In genomic region chr11:119320593-119321524, GRCh38 we compare ENCODE assay signal across 8 cellular contexts. TPM values are rescaled to one million over a fixed set of nuclear protein-coding genes. Genes with fewer than 3 reads are reported as not detected.
DNase-seq lines count a peak whose midpoint lies in the region; ATAC-seq and TF ChIP-seq lines count a peak whose summit lies in the region.

No MANE protein-coding gene starts in this region.

- H3K23ac ChIP-seq in trophoblast cell (ENCODE audit: low read length): no peak overlapping the region

- peak overlapping the region; percentile 86 for H2BK5ac ChIP-seq in trophoblast cell (ENCODE audit: low read depth, low read length, poor library complexity)

- peak overlapping the region; percentile 83 for H4K8ac ChIP-seq in trophoblast cell (ENCODE audit: low read depth, low read length)

- H3K9ac ChIP-seq in trophoblast cell (ENCODE audit: low read length): peak overlapping the region; percentile 28

- peak overlapping the region; percentile 80 to 81 for H3K27ac Mint-ChIP-seq in activated naive CD4-positive, alpha-beta T cell treated with anti-CD3 and anti-CD28 coated beads, Interleukin-2, amount 50 U/mL, for 72 hours

- peak overlapping the region; percentile 93 for H3K18ac ChIP-seq in trophoblast cell (ENCODE audit: low read length)

- WGBS in trophoblast cell (ENCODE audit: extremely low coverage, insufficient coverage, insufficient read length): no CpG with 5 or more reads among the region's 64 CpGs

- H3K4me1 ChIP-seq in cardiac muscle cell (ENCODE audit: low read depth) (peaks cover 55% of the 10 kb centered on the region), trophoblast cell (ENCODE audit: control insufficient read depth in 1 of 2, insufficient read depth in 2 of 2, low read length in 2 of 2) (peaks cover 48% of the 10 kb centered on the region in 2 experiments)

- H3K4ac ChIP-seq in trophoblast cell (ENCODE audit: low read depth, low read length): peak overlapping the region; percentile 78

- TF ChIP-seq CTCF in cardiac muscle cell (IDR thresholded peaks at IDR 0.05; ENCODE audit: low read depth, low read length): no peak

- H4K12ac ChIP-seq in trophoblast cell (ENCODE audit: low read depth, low read length): peak overlapping the region; percentile 94

- peak; percentile 58 for ATAC-seq in GM21717 (IDR thresholded peaks at IDR 0.05; ENCODE audit: unreplicated experiment)
- ATAC-seq in activated naive CD4-positive, alpha-beta T cell treated with anti-CD3 and anti-CD28 coated beads, Interleukin-2, amount 50 U/mL, for 72 hours: peak; percentile 72 to 80

- H3K14ac ChIP-seq in trophoblast cell (ENCODE audit: low read length): peak overlapping the region; percentile 93

- no peaks in the 10 kb centered on the region for H3K9me3 Mint-ChIP-seq in activated naive CD4-positive, alpha-beta T cell treated with anti-CD3 and anti-CD28 coated beads, Interleukin-2, amount 50 U/mL, for 72 hours

- H2AFZ ChIP-seq in trophoblast cell (ENCODE audit: insufficient read depth, low read length, poor library complexity): peak overlapping the region; percentile 75

- H3K27ac ChIP-seq in cardiac muscle cell (peak overlapping the region; percentile 50), trophoblast cell (ENCODE audit: low read depth, low read length) (peak overlapping the region; percentile 69)

- peaks cover 5% of the 10 kb centered on the region for H3K79me2 ChIP-seq in trophoblast cell (ENCODE audit: control insufficient read depth, insufficient read depth, low read length, poor library complexity)

- H2AK5ac ChIP-seq in trophoblast cell (ENCODE audit: low read length): peak overlapping the region; percentile 84

- H3K4me3 ChIP-seq in cardiac muscle cell (peak overlapping the region; percentile 9), trophoblast cell (ENCODE audit: low read depth, low read length) (peak overlapping the region; percentile 55)

- H2BK12ac ChIP-seq in trophoblast cell (ENCODE audit: low read length): peak overlapping the region; percentile 68

- H3K9me3 ChIP-seq in cardiac muscle cell (ENCODE audit: low read depth): no peaks in the 10 kb centered on the region
- no peaks in the 10 kb centered on the region for H3K9me3 ChIP-seq in trophoblast cell (ENCODE audit: insufficient read depth, low read depth, low read length)

- H3K4me2 ChIP-seq in trophoblast cell (ENCODE audit: low read length): peak overlapping the region; percentile 68

- DNase-seq in ELR (ENCODE audit: low read depth) (peak; percentile 78), NCI-H146 treated with DMSO at 0.1 percent for 48 hours (lab: John Stamatoyannopoulos, UW; ENCODE audit: unreplicated experiment) (peak; percentile 41), cardiac muscle cell (ENCODE audit: low read depth in 1 of 2, low spot score in 1 of 2) (peak; percentile 65 to 79), trophoblast cell (peak in 1 of 2 donors; percentile 34), NCI-H1930 (lab: John Stamatoyannopoulos, UW) (no peak), NCI-H2029 treated with DMSO at 0.1 percent for 48 hours (lab: John Stamatoyannopoulos, UW) (no peak)
- DNase-seq in activated naive CD4-positive, alpha-beta T cell treated with anti-CD3 and anti-CD28 coated beads, Interleukin-2, amount 50 U/mL, for 72 hours (ENCODE audit: low spot score in 2 of 2): peak; percentile 72 to 78

- H3K36me3 ChIP-seq in cardiac muscle cell: no peaks in the 10 kb centered on the region
- no peaks in the 10 kb centered on the region for H3K36me3 ChIP-seq in trophoblast cell (ENCODE audit: control insufficient read depth in 1 of 2, insufficient read depth in 2 of 2, low read length in 2 of 2)

- H3K27me3 ChIP-seq in cardiac muscle cell (peaks cover 8% of the 10 kb centered on the region), trophoblast cell (ENCODE audit: insufficient read depth, low read length) (peaks cover 5% of the 10 kb centered on the region)

- peak overlapping the region; percentile 91 for H4K91ac ChIP-seq in trophoblast cell (ENCODE audit: low read depth, low read length)

- H2BK120ac ChIP-seq in trophoblast cell (ENCODE audit: insufficient read depth, low read length, poor library complexity): peak overlapping the region; percentile 93

- peaks cover 46% of the 10 kb centered on the region for H3K79me1 ChIP-seq in trophoblast cell (ENCODE audit: low read length)

- no peaks in the 10 kb centered on the region for H3K36me3 Mint-ChIP-seq in activated naive CD4-positive, alpha-beta T cell treated with anti-CD3 and anti-CD28 coated beads, Interleukin-2, amount 50 U/mL, for 72 hours

RNA-seq across cellular contexts. Expression of gene MCAM, which starts 3.9 kb away (rescaled TPM):
- 10 to 100 TPM in 1 of 2 donors, 1 to 10 TPM in 1; 3.5 to 15.7 TPM for total RNA-seq in activated naive CD4-positive, alpha-beta T cell treated with anti-CD3 and anti-CD28 coated beads, Interleukin-2, amount 50 U/mL, for 72 hours
- total RNA-seq in cardiac muscle cell: 32.5 and 49.3 TPM in 2 replicates
- 13.8 and 14.8 TPM in 2 replicates for polyA plus RNA-seq in cardiac muscle cell
- 42.9 and 51.1 TPM in 2 replicates for polyA plus RNA-seq in trophoblast cell (2013)

RNA-seq across cellular contexts. Expression of gene RNF26, which starts 13.5 kb away (rescaled TPM):
- 10 to 100 TPM; 37.6 to 38.8 TPM for total RNA-seq in activated naive CD4-positive, alpha-beta T cell treated with anti-CD3 and anti-CD28 coated beads, Interleukin-2, amount 50 U/mL, for 72 hours
- total RNA-seq in cardiac muscle cell: 7.3 and 18.6 TPM in 2 replicates
- 45.6 and 99.8 TPM in 2 replicates for polyA plus RNA-seq in cardiac muscle cell
- polyA plus RNA-seq in trophoblast cell (2013): 40.9 and 41.2 TPM in 2 replicates

RNA-seq across cellular contexts. Expression of gene C1QTNF5, which starts 19.8 kb away (rescaled TPM):
- total RNA-seq in activated naive CD4-positive, alpha-beta T cell treated with anti-CD3 and anti-CD28 coated beads, Interleukin-2, amount 50 U/mL, for 72 hours: not detected
- 3.4 and 8.0 TPM in 2 replicates for total RNA-seq in cardiac muscle cell
- polyA plus RNA-seq in cardiac muscle cell: 5.8 and 10.4 TPM in 2 replicates
- 1.3 and 1.8 TPM in 2 replicates for polyA plus RNA-seq in trophoblast cell (2013)

RNA-seq across cellular contexts. Expression of gene MFRP, which starts 25.6 kb away (rescaled TPM):
- not detected for total RNA-seq in activated naive CD4-positive, alpha-beta T cell treated with anti-CD3 and anti-CD28 coated beads, Interleukin-2, amount 50 U/mL, for 72 hours
- not detected in 2 replicates for total RNA-seq in cardiac muscle cell
- not detected in 2 replicates for polyA plus RNA-seq in cardiac muscle cell
- not detected in 2 replicates for polyA plus RNA-seq in trophoblast cell (2013)

Comparison
In these comparisons a context has a peak if more than half of its experiments do, and no peak if none do; other contexts are left out.
1. DNase-seq: peak in ELR (single experiment), NCI-H146 treated with DMSO at 0.1 percent for 48 hours (single experiment), activated naive CD4-positive, alpha-beta T cell treated with anti-CD3 and anti-CD28 coated beads, Interleukin-2, amount 50 U/mL, for 72 hours (2 of 2) and cardiac muscle cell (2 of 2); none in NCI-H1930 (0 of 2) and NCI-H2029 treated with DMSO at 0.1 percent for 48 hours (single experiment).